1 cellular context compared by ENCODE assay signal in the genomic region with DNA sequence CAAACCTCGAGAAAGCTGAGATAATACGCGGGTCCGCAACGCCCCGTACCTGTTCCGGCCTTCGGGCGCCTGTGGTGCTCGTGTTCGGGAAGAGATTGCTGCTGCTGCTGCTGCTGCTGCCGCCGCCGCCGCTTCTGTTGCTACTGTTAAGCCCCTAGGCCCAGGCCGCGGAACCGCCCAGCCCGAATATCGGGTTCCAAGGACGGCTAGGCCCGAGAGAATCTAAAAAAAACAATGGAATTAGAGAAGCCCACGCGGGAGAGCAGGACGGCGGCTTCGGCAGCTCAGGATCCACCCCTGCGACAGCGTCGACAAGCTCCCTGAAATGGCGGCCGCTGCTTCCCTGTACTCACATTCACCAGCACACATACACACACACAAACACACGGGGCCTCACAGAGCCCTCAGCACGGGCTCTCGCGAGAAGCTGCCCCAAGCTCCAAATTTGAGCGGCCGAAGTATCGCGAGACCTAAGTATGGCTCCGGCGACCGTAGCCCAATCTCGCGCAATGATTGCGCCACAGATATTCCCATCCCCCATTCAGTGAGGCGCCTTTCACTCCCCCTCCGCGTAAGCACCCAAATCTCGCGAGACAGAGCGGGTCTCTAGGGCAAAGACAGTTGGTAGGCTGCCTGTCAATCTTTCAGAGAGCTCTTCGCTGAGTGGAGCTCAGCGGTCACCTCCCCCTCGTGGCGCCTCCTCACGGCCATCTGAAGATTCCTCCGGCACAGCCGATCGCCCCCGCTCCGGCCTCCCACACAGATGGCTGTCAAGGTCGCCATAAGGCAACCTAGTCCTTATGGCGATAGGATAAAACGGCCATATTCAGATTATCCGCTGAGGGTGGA.
TF ChIP-seq lines count a peak whose summit lies in the region.

A gene (minus strand): TSS at position 369 of the 849 bp plus-strand sequence. CDS start 1,386 bp downstream, outside the sequence.

TF ChIP-seq in K562, 482 proteins besides CTCF, POLR2A, EP300 and RAD21 (continued from another document):
- TF ChIP-seq, protein P1, sequence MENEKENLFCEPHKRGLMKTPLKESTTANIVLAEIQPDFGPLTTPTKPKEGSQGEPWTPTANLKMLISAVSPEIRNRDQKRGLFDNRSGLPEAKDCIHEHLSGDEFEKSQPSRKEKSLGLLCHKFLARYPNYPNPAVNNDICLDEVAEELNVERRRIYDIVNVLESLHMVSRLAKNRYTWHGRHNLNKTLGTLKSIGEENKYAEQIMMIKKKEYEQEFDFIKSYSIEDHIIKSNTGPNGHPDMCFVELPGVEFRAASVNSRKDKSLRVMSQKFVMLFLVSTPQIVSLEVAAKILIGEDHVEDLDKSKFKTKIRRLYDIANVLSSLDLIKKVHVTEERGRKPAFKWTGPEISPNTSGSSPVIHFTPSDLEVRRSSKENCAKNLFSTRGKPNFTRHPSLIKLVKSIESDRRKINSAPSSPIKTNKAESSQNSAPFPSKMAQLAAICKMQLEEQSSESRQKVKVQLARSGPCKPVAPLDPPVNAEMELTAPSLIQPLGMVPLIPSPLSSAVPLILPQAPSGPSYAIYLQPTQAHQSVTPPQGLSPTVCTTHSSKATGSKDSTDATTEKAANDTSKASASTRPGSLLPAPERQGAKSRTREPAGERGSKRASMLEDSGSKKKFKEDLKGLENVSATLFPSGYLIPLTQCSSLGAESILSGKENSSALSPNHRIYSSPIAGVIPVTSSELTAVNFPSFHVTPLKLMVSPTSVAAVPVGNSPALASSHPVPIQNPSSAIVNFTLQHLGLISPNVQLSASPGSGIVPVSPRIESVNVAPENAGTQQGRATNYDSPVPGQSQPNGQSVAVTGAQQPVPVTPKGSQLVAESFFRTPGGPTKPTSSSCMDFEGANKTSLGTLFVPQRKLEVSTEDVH (IDR thresholded peaks at IDR 0.05; ENCODE audit: low read depth, partially characterized antibody), result no peak
- TF ChIP-seq ESRRB (CRISPR knock-in tag; IDR thresholded peaks at IDR 0.05; ENCODE audit: borderline replicate concordance) (no peak), PCBP1 (IDR thresholded peaks at IDR 0.05; ENCODE audit: low read depth, low read length, poor library complexity, severe bottlenecking) (peak; percentile 52), NCOA4 (IDR thresholded peaks at IDR 0.05; ENCODE audit: partially characterized antibody) (no peak), BHLHE40 (IDR thresholded peaks at IDR 0.05; ENCODE audit: low read length) (no peak), ZNF551 (CRISPR knock-in tag; IDR thresholded peaks at IDR 0.05) (no peak), ZEB2 (IDR thresholded peaks at IDR 0.05) (no peak), ARID1B (IDR thresholded peaks at IDR 0.05) (0 out of 2 replicates have a peak, but pooled peaks have one; percentile 43), CREM (IDR thresholded peaks at IDR 0.05; ENCODE audit: low read depth) (peak; percentile 95), DDX20 (tag; IDR thresholded peaks at IDR 0.05; ENCODE audit: low read depth) (no peak), EHMT2 (IDR thresholded peaks at IDR 0.05) (no peak), NEUROD1 (IDR thresholded peaks at IDR 0.05; ENCODE audit: borderline replicate concordance, low read depth, low read length, partially characterized antibody) (peak; percentile 98), CSDE1 (IDR thresholded peaks at IDR 0.05) (no peak), TCFL5 (CRISPR knock-in tag; conservative IDR thresholded peaks at IDR 0.05) (no peak), ZFP30 (CRISPR knock-in tag; IDR thresholded peaks at IDR 0.05; ENCODE audit: borderline replicate concordance) (no peak), ZNF444 (CRISPR knock-in tag; IDR thresholded peaks at IDR 0.05) (no peak), HNRNPH1 (optimal IDR thresholded peaks at IDR 0.05; ENCODE audit: low read depth, low read length) (no peak), ZNF212 (CRISPR knock-in tag; IDR thresholded peaks at IDR 0.05) (no peak), SIN3B (IDR thresholded peaks at IDR 0.05; ENCODE audit: low read depth) (no peak), NCOA6 (IDR thresholded peaks at IDR 0.05) (no peak), KDM2B (CRISPR knock-in tag; IDR thresholded peaks at IDR 0.05) (no peak), FOXJ3 (CRISPR knock-in tag; IDR thresholded peaks at IDR 0.05) (no peak), GABPB2 (CRISPR knock-in tag; conservative IDR thresholded peaks at IDR 0.05) (no peak; the same call in 1 of the 2 replicates), TAF7 (tag; IDR thresholded peaks at IDR 0.05) (peak; percentile 97)
- TF ChIP-seq, protein P2, sequence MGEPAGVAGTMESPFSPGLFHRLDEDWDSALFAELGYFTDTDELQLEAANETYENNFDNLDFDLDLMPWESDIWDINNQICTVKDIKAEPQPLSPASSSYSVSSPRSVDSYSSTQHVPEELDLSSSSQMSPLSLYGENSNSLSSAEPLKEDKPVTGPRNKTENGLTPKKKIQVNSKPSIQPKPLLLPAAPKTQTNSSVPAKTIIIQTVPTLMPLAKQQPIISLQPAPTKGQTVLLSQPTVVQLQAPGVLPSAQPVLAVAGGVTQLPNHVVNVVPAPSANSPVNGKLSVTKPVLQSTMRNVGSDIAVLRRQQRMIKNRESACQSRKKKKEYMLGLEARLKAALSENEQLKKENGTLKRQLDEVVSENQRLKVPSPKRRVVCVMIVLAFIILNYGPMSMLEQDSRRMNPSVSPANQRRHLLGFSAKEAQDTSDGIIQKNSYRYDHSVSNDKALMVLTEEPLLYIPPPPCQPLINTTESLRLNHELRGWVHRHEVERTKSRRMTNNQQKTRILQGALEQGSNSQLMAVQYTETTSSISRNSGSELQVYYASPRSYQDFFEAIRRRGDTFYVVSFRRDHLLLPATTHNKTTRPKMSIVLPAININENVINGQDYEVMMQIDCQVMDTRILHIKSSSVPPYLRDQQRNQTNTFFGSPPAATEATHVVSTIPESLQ (CRISPR knock-in tag; IDR thresholded peaks at IDR 0.05), result peak; percentile 30; the same call in 1 of the 2 replicates
- TF ChIP-seq, protein P3, sequence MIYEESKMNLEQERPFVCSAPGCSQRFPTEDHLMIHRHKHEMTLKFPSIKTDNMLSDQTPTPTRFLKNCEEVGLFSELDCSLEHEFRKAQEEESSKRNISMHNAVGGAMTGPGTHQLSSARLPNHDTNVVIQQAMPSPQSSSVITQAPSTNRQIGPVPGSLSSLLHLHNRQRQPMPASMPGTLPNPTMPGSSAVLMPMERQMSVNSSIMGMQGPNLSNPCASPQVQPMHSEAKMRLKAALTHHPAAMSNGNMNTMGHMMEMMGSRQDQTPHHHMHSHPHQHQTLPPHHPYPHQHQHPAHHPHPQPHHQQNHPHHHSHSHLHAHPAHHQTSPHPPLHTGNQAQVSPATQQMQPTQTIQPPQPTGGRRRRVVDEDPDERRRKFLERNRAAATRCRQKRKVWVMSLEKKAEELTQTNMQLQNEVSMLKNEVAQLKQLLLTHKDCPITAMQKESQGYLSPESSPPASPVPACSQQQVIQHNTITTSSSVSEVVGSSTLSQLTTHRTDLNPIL (CRISPR knock-in tag; IDR thresholded peaks at IDR 0.05), result no peak
- TF ChIP-seq, protein P4, sequence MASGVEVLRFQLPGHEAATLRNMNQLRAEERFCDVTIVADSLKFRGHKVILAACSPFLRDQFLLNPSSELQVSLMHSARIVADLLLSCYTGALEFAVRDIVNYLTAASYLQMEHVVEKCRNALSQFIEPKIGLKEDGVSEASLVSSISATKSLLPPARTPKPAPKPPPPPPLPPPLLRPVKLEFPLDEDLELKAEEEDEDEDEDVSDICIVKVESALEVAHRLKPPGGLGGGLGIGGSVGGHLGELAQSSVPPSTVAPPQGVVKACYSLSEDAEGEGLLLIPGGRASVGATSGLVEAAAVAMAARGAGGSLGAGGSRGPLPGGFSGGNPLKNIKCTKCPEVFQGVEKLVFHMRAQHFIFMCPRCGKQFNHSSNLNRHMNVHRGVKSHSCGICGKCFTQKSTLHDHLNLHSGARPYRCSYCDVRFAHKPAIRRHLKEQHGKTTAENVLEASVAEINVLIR (CRISPR knock-in tag; IDR thresholded peaks at IDR 0.05), result peak; percentile 72
- TF ChIP-seq, protein P5, sequence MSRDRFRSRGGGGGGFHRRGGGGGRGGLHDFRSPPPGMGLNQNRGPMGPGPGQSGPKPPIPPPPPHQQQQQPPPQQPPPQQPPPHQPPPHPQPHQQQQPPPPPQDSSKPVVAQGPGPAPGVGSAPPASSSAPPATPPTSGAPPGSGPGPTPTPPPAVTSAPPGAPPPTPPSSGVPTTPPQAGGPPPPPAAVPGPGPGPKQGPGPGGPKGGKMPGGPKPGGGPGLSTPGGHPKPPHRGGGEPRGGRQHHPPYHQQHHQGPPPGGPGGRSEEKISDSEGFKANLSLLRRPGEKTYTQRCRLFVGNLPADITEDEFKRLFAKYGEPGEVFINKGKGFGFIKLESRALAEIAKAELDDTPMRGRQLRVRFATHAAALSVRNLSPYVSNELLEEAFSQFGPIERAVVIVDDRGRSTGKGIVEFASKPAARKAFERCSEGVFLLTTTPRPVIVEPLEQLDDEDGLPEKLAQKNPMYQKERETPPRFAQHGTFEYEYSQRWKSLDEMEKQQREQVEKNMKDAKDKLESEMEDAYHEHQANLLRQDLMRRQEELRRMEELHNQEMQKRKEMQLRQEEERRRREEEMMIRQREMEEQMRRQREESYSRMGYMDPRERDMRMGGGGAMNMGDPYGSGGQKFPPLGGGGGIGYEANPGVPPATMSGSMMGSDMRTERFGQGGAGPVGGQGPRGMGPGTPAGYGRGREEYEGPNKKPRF (IDR thresholded peaks at IDR 0.05; ENCODE audit: low read depth, low read length), result no peak
- TF ChIP-seq, protein P6, sequence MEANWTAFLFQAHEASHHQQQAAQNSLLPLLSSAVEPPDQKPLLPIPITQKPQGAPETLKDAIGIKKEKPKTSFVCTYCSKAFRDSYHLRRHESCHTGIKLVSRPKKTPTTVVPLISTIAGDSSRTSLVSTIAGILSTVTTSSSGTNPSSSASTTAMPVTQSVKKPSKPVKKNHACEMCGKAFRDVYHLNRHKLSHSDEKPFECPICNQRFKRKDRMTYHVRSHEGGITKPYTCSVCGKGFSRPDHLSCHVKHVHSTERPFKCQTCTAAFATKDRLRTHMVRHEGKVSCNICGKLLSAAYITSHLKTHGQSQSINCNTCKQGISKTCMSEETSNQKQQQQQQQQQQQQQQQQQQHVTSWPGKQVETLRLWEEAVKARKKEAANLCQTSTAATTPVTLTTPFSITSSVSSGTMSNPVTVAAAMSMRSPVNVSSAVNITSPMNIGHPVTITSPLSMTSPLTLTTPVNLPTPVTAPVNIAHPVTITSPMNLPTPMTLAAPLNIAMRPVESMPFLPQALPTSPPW (CRISPR knock-in tag; IDR thresholded peaks at IDR 0.05), result peak; percentile 97
TF ChIP-seq in K562: peak in this region for 188.
